In the genomic region with DNA sequence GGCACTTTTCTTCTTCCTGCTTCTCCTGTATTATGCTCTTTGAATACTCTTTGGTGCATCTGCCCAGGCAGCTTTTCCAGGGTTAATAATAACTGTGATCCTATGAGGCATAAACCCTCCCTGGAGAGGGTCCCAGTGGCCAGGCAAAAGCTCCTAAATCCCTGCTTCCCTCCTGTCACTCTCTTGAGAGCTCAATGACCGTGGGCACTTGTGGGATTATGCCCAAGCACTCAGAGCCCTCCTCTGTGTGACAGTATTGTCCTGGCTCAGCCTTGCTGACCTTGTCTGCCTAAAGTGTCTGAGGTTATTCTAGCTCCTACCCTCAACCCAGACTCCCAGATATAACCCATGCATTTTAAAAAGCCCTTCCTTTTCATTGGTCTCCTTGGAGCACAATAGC, we compare ENCODE assay signal across 24 cellular contexts. TPM values are rescaled to one million over a fixed set of nuclear protein-coding genes. Genes with fewer than 3 reads are reported as not detected.
DNase-seq lines count a peak whose midpoint lies in the region; ATAC-seq, FAIRE-seq and TF ChIP-seq lines count a peak whose summit lies in the region.
"Had no signal": no experiment of that assay in that cellular context is flagged by ENCODE, and none has a peak within 500 bp of the region (broad histone marks: within the 10 kb centered on the region; RNA-seq: fewer than 3 reads in every experiment).

No MANE protein-coding gene starts in this region.

- intact Hi-C loops in sigmoid colon (cut with DNase I), result no loop called here

- H3K4me3 Mint-ChIP-seq in CD4-positive, CD25-positive, alpha-beta regulatory T cell, result no peak overlapping the region
- H3K4me3 Mint-ChIP-seq in HFFc6, result 0 out of 2 replicates have a peak overlapping the region, but pooled peaks have one; percentile 0
- H3K4me3 Mint-ChIP-seq in memory B cell, result no peak overlapping the region
- H3K4me3 Mint-ChIP-seq: CD4-positive, alpha-beta memory T cell had no signal

- H3K27ac Mint-ChIP-seq in CD4-positive, CD25-positive, alpha-beta regulatory T cell, result peak overlapping the region in 2 of 3 donors; percentile 45 to 68
- 0 out of 2 replicates have a peak overlapping the region, but pooled peaks have one; percentile 16 for H3K27ac Mint-ChIP-seq in HFFc6
- peak overlapping the region; percentile 78 for H3K27ac Mint-ChIP-seq in memory B cell

- no peaks in the 10 kb centered on the region for H3K36me3 ChIP-seq in CD4-positive, CD25-positive, alpha-beta regulatory T cell (ENCODE audit: control insufficient read depth, insufficient read depth, low read length)
- H3K36me3 ChIP-seq in sigmoid colon, result no peaks in the 10 kb centered on the region
- H3K36me3 ChIP-seq in effector memory CD4-positive, alpha-beta T cell (ENCODE audit: control insufficient read depth, insufficient read depth, low read length), result no peaks in the 10 kb centered on the region
- H3K36me3 ChIP-seq: brain microvascular endothelial cell, colonic mucosa, right lobe of liver had no signal

- H3K4me3 ChIP-seq in CD4-positive, CD25-positive, alpha-beta regulatory T cell (ENCODE audit: low read depth, low read length), result no peak overlapping the region
- no peak overlapping the region for H3K4me3 ChIP-seq in sigmoid colon
- H3K4me3 ChIP-seq in effector memory CD4-positive, alpha-beta T cell (ENCODE audit: insufficient read depth, low read depth, low read length, poor library complexity, severe bottlenecking), result no peak overlapping the region
- H3K4me3 ChIP-seq: colonic mucosa, GM23248, right lobe of liver, SK-N-MC had no signal

- H3K27me3 Mint-ChIP-seq in CD4-positive, CD25-positive, alpha-beta regulatory T cell, result no peaks in the 10 kb centered on the region
- peaks cover 3% of the 10 kb centered on the region for H3K27me3 Mint-ChIP-seq in HFFc6 (ENCODE audit: insufficient read depth)
- H3K27me3 Mint-ChIP-seq in memory B cell, result no peaks in the 10 kb centered on the region
- H3K27me3 Mint-ChIP-seq: CD4-positive, alpha-beta memory T cell had no signal

- TF ChIP-seq POLR2A in sigmoid colon (IDR thresholded peaks at IDR 0.05), result no peak
- TF ChIP-seq POLR2A in H54 (IDR thresholded peaks at IDR 0.05; ENCODE audit: low read depth, low read length), result no peak

- TF ChIP-seq CTCF in HFFc6 (IDR thresholded peaks at IDR 0.05), result no peak
- no peak for TF ChIP-seq CTCF in sigmoid colon (IDR thresholded peaks at IDR 0.05)

- TF ChIP-seq EP300 in sigmoid colon (IDR thresholded peaks at IDR 0.05), result no peak

- no peaks in the 10 kb centered on the region for H3K27me3 ChIP-seq in CD4-positive, CD25-positive, alpha-beta regulatory T cell (ENCODE audit: control insufficient read depth, insufficient read depth, low read length)
- no peaks in the 10 kb centered on the region for H3K27me3 ChIP-seq in sigmoid colon
- no peaks in the 10 kb centered on the region for H3K27me3 ChIP-seq in effector memory CD4-positive, alpha-beta T cell (replicated peaks; ENCODE audit: control insufficient read depth, insufficient read depth, low read length, poor library complexity, severe bottlenecking)
- H3K27me3 ChIP-seq: brain microvascular endothelial cell, colonic mucosa, right lobe of liver had no signal

- no peak for DNase-seq in CD4-positive, CD25-positive, alpha-beta regulatory T cell
- no peak for DNase-seq in HFFc6
- DNase-seq in NCI-H82 treated with DMSO at 0.1 percent for 48 hours (lab: John Stamatoyannopoulos, UW; ENCODE audit: unreplicated experiment), result peak; percentile 66
- no peak for DNase-seq in memory B cell (ENCODE audit: low spot score in 2 of 2)
- no peak for DNase-seq in sigmoid colon
- no peak for DNase-seq in effector memory CD4-positive, alpha-beta T cell
- DNase-seq in urothelium cell line (ENCODE audit: low spot score), result no peak
- no peak for DNase-seq in H54 (ENCODE audit: insufficient read length, low spot score)
- DNase-seq: activated CD4-positive, alpha-beta T cell treated with anti-CD3 and anti-CD28 coated beads, Interleukin-2, amount 50 U/mL, for 4 hours; activated CD8-positive, alpha-beta memory T cell treated with anti-CD3 and anti-CD28 coated beads, Interleukin-2, amount 50 U/mL, for 48 hours; activated gamma-delta T cell treated with Interleukin-2 at 50 U/mL for 16 hours; brain microvascular endothelial cell; CD4-positive, alpha-beta memory T cell; colonic mucosa; DND-41; GM23248; mammary epithelial cell; NCI-H1105; NCI-H69; right lobe of liver; T-helper 2 cell had no signal

- H3K4me1 Mint-ChIP-seq in CD4-positive, CD25-positive, alpha-beta regulatory T cell, result peaks cover 7 to 30% (median 25%) of the 10 kb centered on the region in 4 donors
- H3K4me1 Mint-ChIP-seq in HFFc6 (ENCODE audit: low read depth) (peaks cover 51% of the 10 kb centered on the region), memory B cell (peaks cover 49% of the 10 kb centered on the region)

- no peak for FAIRE-seq in urothelium cell line (lab: Jason Lieb, UNC)
- no peak for FAIRE-seq in H54 (lab: Jason Lieb, UNC)

- H3K27ac ChIP-seq in CD4-positive, CD25-positive, alpha-beta regulatory T cell (ENCODE audit: insufficient read depth, low read length, poor library complexity, severe bottlenecking), result no peak overlapping the region
- H3K27ac ChIP-seq in sigmoid colon, result peak overlapping the region in 1 of 4 donors; percentile 68
- no peak overlapping the region for H3K27ac ChIP-seq in effector memory CD4-positive, alpha-beta T cell (ENCODE audit: insufficient read depth, low read length, poor library complexity, severe bottlenecking)
- H3K27ac ChIP-seq: brain microvascular endothelial cell, colonic mucosa, GM23248, parathyroid adenoma, right lobe of liver, RWPE1, SK-N-MC had no signal

- no peak for ATAC-seq in CD4-positive, CD25-positive, alpha-beta regulatory T cell (ENCODE audit: low read depth in 2 of 2)
- no peak for ATAC-seq in memory B cell (ENCODE audit: low read depth)
- ATAC-seq: right lobe of liver had no signal

- H3K9me3 ChIP-seq in CD4-positive, CD25-positive, alpha-beta regulatory T cell (ENCODE audit: control insufficient read depth in 2 of 2, low read length in 2 of 2), result no peaks in the 10 kb centered on the region
- no peaks in the 10 kb centered on the region for H3K9me3 ChIP-seq in sigmoid colon
- H3K9me3 ChIP-seq in effector memory CD4-positive, alpha-beta T cell (ENCODE audit: control insufficient read depth, low read length), result no peaks in the 10 kb centered on the region
- H3K9me3 ChIP-seq: colonic mucosa, right lobe of liver had no signal

- H3K36me3 Mint-ChIP-seq in CD4-positive, CD25-positive, alpha-beta regulatory T cell, result no peaks in the 10 kb centered on the region
- H3K36me3 Mint-ChIP-seq in HFFc6 (ENCODE audit: low read depth), result peaks cover 10% of the 10 kb centered on the region
- peaks cover 9% of the 10 kb centered on the region for H3K36me3 Mint-ChIP-seq in memory B cell

- no peaks in the 10 kb centered on the region for H3K9me3 Mint-ChIP-seq in CD4-positive, CD25-positive, alpha-beta regulatory T cell
- no peaks in the 10 kb centered on the region; the same call in 1 of the 2 replicates for H3K9me3 Mint-ChIP-seq in HFFc6
- H3K9me3 Mint-ChIP-seq in memory B cell, result peaks cover 2% of the 10 kb centered on the region

- H3K4me1 ChIP-seq in CD4-positive, CD25-positive, alpha-beta regulatory T cell (ENCODE audit: control insufficient read depth, insufficient read depth, low read length, poor library complexity, severe bottlenecking), result no peaks in the 10 kb centered on the region
- peaks cover 0 to 59% (median 44%) of the 10 kb centered on the region in 4 donors for H3K4me1 ChIP-seq in sigmoid colon
- no peaks in the 10 kb centered on the region for H3K4me1 ChIP-seq in effector memory CD4-positive, alpha-beta T cell (ENCODE audit: control insufficient read depth, insufficient read depth, low read length, poor library complexity, severe bottlenecking)
- H3K4me1 ChIP-seq: colonic mucosa, right lobe of liver had no signal

- 92 to 93% methylated on average over 1 of the region's 1 CpG for WGBS in sigmoid colon, 2 donors

RNA-seq across cellular contexts. Expression of a gene that starts 51.9 kb away (rescaled TPM):
- 43.4 TPM for total RNA-seq in CD4-positive, CD25-positive, alpha-beta regulatory T cell
- polyA plus RNA-seq in CD4-positive, CD25-positive, alpha-beta regulatory T cell, result 10 to 100 TPM in 3 of 4 donors, 1 to 10 TPM in 1; 8.4 to 18.2 (median 13.0) TPM
- total RNA-seq in HFFc6 (2021; fragmentation: NEBNext Ultra II Directional; extraction: Animal tissue kit (Norgen Biotek cat#: 25700)), result 100 to 1,000 TPM; 129 to 161 (median 157) TPM
- total RNA-seq in sigmoid colon, result 10 to 100 TPM; 24.3 to 41.7 (median 37.2) TPM
- 10 to 100 TPM in 1 of 3 donors, 1 to 10 TPM in 2; 6.0 to 21.2 (median 7.2) TPM for polyA plus RNA-seq in sigmoid colon

Comparison
In these comparisons a context has a peak if more than half of its experiments do, and no peak if none do; other contexts are left out.
1. H3K27ac Mint-ChIP-seq: peak in every context shown above with its lines; median percentile 78 in memory B cell; 56 in CD4-positive, CD25-positive, alpha-beta regulatory T cell; 16 in HFFc6.